ENCODE assay signal across 21 cellular contexts in the genomic region with DNA sequence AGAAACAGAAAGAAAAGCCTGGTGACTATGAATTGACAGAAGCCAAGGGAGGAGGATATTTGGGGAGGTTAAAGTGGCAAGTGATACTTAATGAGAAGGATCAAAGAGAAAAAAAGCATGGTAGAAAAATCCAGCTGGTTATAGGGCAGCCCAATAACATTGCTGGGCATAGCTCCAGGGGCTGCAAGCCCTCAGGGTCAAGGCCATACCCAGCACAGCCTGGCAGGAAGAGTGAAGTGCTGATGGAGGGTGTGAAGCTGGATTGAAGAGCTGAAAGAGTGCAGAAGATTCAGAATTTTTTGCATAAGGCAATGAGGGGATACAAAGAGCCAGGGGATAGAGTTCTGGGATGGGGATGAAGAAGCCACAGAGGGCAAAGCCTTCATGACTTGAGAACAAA. TPM values are rescaled to one million over a fixed set of nuclear protein-coding genes. Genes with fewer than 3 reads are reported as not detected.
DNase-seq lines count a peak whose midpoint lies in the region; ATAC-seq and TF ChIP-seq lines count a peak whose summit lies in the region.
"Had no signal": no experiment of that assay in that cellular context is flagged by ENCODE, and none has a peak within 500 bp of the region (broad histone marks: within the 10 kb centered on the region; RNA-seq: fewer than 3 reads in every experiment).

No MANE protein-coding gene starts in this region.

- H3K27ac Mint-ChIP-seq in activated CD4-positive, alpha-beta memory T cell treated with anti-CD3 and anti-CD28 coated beads for 36 hours = peak overlapping the region; percentile 73
- H3K27ac Mint-ChIP-seq in activated CD4-positive, alpha-beta memory T cell treated with anti-CD3 and anti-CD28 coated beads, Interleukin-2, amount 10 ng/mL, durations not matched to agents 7 days and 5 days = no peak overlapping the region
- H3K27ac Mint-ChIP-seq in activated T-helper 2 cell treated with anti-CD3 and anti-CD28 coated beads, Interferon-gamma antibody, Interleukin-2, Interleukin-4, amounts not matched to agents 10 μg/mL and 5 μg/mL and 100 μg/mL, durations not matched to agents 14 hours and 24 hours and 36 hours = peak overlapping the region; percentile 65
- peak overlapping the region; percentile 9 for H3K27ac Mint-ChIP-seq in nephron progenitor cell
- H3K27ac Mint-ChIP-seq: B cell, CD14-positive monocyte had no signal

- CTCF ChIA-PET in activated CD4-positive, alpha-beta memory T cell treated with anti-CD3 and anti-CD28 coated beads for 36 hours (lab: Charles Lee) = interaction anchor here (1.0 to 1.3 kb wide), 3 partner anchors 9 to 120 kb away, joined by 3 to 5 read pairs (median 4); no protein-coding TSS in a partner anchor
- CTCF ChIA-PET in activated CD4-positive, alpha-beta memory T cell treated with anti-CD3 and anti-CD28 coated beads, Interleukin-2, amount 10 ng/mL, durations not matched to agents 7 days and 5 days (lab: Charles Lee) = interaction anchor here (0.9 to 1.6 kb wide), 4 partner anchors 51 to 131 kb away, joined by 3 to 5 read pairs (median 4); no protein-coding TSS in a partner anchor

- peak overlapping the region; percentile 25 for H3K4me3 Mint-ChIP-seq in activated CD4-positive, alpha-beta memory T cell treated with anti-CD3 and anti-CD28 coated beads for 36 hours
- no peak overlapping the region for H3K4me3 Mint-ChIP-seq in activated CD4-positive, alpha-beta memory T cell treated with anti-CD3 and anti-CD28 coated beads, Interleukin-2, amount 10 ng/mL, durations not matched to agents 7 days and 5 days
- no peak overlapping the region for H3K4me3 Mint-ChIP-seq in activated T-helper 2 cell treated with anti-CD3 and anti-CD28 coated beads, Interferon-gamma antibody, Interleukin-2, Interleukin-4, amounts not matched to agents 10 μg/mL and 5 μg/mL and 100 μg/mL, durations not matched to agents 14 hours and 24 hours and 36 hours (ENCODE audit: low read depth)
- H3K4me3 Mint-ChIP-seq in nephron progenitor cell = no peak overlapping the region
- H3K4me3 Mint-ChIP-seq: B cell, CD14-positive monocyte, IgD-negative memory B cell had no signal

- H3K27ac ChIP-seq in left ventricle myocardium inferior (replicated peaks) = no peak overlapping the region
- H3K27ac ChIP-seq: A549, RWPE1 had no signal

- H3K4me1 Mint-ChIP-seq in activated CD4-positive, alpha-beta memory T cell treated with anti-CD3 and anti-CD28 coated beads for 36 hours (ENCODE audit: low read depth) = peaks cover 75% of the 10 kb centered on the region
- peaks cover 52% of the 10 kb centered on the region for H3K4me1 Mint-ChIP-seq in activated CD4-positive, alpha-beta memory T cell treated with anti-CD3 and anti-CD28 coated beads, Interleukin-2, amount 10 ng/mL, durations not matched to agents 7 days and 5 days
- peaks cover 69% of the 10 kb centered on the region for H3K4me1 Mint-ChIP-seq in activated T-helper 2 cell treated with anti-CD3 and anti-CD28 coated beads, Interferon-gamma antibody, Interleukin-2, Interleukin-4, amounts not matched to agents 10 μg/mL and 5 μg/mL and 100 μg/mL, durations not matched to agents 14 hours and 24 hours and 36 hours (ENCODE audit: low read depth)
- peaks cover 10% of the 10 kb centered on the region for H3K4me1 Mint-ChIP-seq in nephron progenitor cell

- intact Hi-C loops in activated CD4-positive, alpha-beta memory T cell treated with anti-CD3 and anti-CD28 coated beads for 36 hours (cut with micrococcal nuclease) = loop anchor here (2.0 kb wide), 1 partner anchor 14 kb away; no protein-coding TSS in a partner anchor
- intact Hi-C loops in Right ventricle myocardium inferior (cut with DNase I) = no loop called here
- intact Hi-C loops in left ventricle myocardium inferior (cut with micrococcal nuclease) = loop anchor here (10.0 kb wide), 1 partner anchor 48 kb away; no protein-coding TSS in a partner anchor
- intact Hi-C loops in activated T-helper 2 cell treated with anti-CD3 and anti-CD28 coated beads, Interferon-gamma antibody, Interleukin-2, Interleukin-4, amounts not matched to agents 10 μg/mL and 5 μg/mL and 100 μg/mL, durations not matched to agents 14 hours and 24 hours and 36 hours (cut with micrococcal nuclease) = no loop called here

- no peaks in the 10 kb centered on the region for H3K9me3 Mint-ChIP-seq in activated CD4-positive, alpha-beta memory T cell treated with anti-CD3 and anti-CD28 coated beads for 36 hours
- no peaks in the 10 kb centered on the region for H3K9me3 Mint-ChIP-seq in activated CD4-positive, alpha-beta memory T cell treated with anti-CD3 and anti-CD28 coated beads, Interleukin-2, amount 10 ng/mL, durations not matched to agents 7 days and 5 days
- H3K9me3 Mint-ChIP-seq in activated T-helper 2 cell treated with anti-CD3 and anti-CD28 coated beads, Interferon-gamma antibody, Interleukin-2, Interleukin-4, amounts not matched to agents 10 μg/mL and 5 μg/mL and 100 μg/mL, durations not matched to agents 14 hours and 24 hours and 36 hours = no peaks in the 10 kb centered on the region
- H3K9me3 Mint-ChIP-seq in nephron progenitor cell = no peaks in the 10 kb centered on the region

- no peaks in the 10 kb centered on the region for H3K36me3 ChIP-seq in left ventricle myocardium inferior

- H3K4me1 ChIP-seq in left ventricle myocardium inferior = peaks cover 15% of the 10 kb centered on the region

- no peak overlapping the region for H3K4me3 ChIP-seq in left ventricle myocardium inferior
- H3K4me3 ChIP-seq: A549 had no signal

- no peak for TF ChIP-seq CTCF in left ventricle myocardium inferior (IDR thresholded peaks at IDR 0.05; ENCODE audit: borderline replicate concordance)
- no peak for TF ChIP-seq CTCF in nephron progenitor cell (IDR thresholded peaks at IDR 0.05)

- H3K27me3 Mint-ChIP-seq in activated CD4-positive, alpha-beta memory T cell treated with anti-CD3 and anti-CD28 coated beads for 36 hours = no peaks in the 10 kb centered on the region
- peaks cover 1% of the 10 kb centered on the region for H3K27me3 Mint-ChIP-seq in activated CD4-positive, alpha-beta memory T cell treated with anti-CD3 and anti-CD28 coated beads, Interleukin-2, amount 10 ng/mL, durations not matched to agents 7 days and 5 days
- no peaks in the 10 kb centered on the region for H3K27me3 Mint-ChIP-seq in activated T-helper 2 cell treated with anti-CD3 and anti-CD28 coated beads, Interferon-gamma antibody, Interleukin-2, Interleukin-4, amounts not matched to agents 10 μg/mL and 5 μg/mL and 100 μg/mL, durations not matched to agents 14 hours and 24 hours and 36 hours (ENCODE audit: low read depth)
- H3K27me3 Mint-ChIP-seq in nephron progenitor cell (ENCODE audit: low read depth, poor library complexity) = peaks cover 48% of the 10 kb centered on the region

- H3K27me3 ChIP-seq in left ventricle myocardium inferior (ENCODE audit: low read depth) = no peaks in the 10 kb centered on the region

- ATAC-seq in Right ventricle myocardium inferior (peak; percentile 45), HG03025 (IDR thresholded peaks at IDR 0.05; ENCODE audit: low FRiP score, unreplicated experiment) (no peak)
- ATAC-seq: A549 had no signal

- POLR2A ChIA-PET in activated CD4-positive, alpha-beta memory T cell treated with anti-CD3 and anti-CD28 coated beads for 36 hours (lab: Charles Lee) = interaction anchor here (0.7 to 1.0 kb wide), 2 partner anchors 10 to 28 kb away, joined by 3 read pairs; no protein-coding TSS in a partner anchor
- POLR2A ChIA-PET in activated CD4-positive, alpha-beta memory T cell treated with anti-CD3 and anti-CD28 coated beads, Interleukin-2, amount 10 ng/mL, durations not matched to agents 7 days and 5 days (lab: Charles Lee) = no interaction called here

- DNase-seq in activated CD4-positive, alpha-beta memory T cell treated with anti-CD3 and anti-CD28 coated beads for 36 hours = no peak
- no peak for DNase-seq in activated CD4-positive, alpha-beta memory T cell treated with anti-CD3 and anti-CD28 coated beads, Interleukin-2, amount 10 ng/mL, durations not matched to agents 7 days and 5 days
- no peak for DNase-seq in Right ventricle myocardium inferior (ENCODE audit: missing footprints)
- no peak for DNase-seq in left ventricle myocardium inferior
- no peak for DNase-seq in activated T-helper 2 cell treated with anti-CD3 and anti-CD28 coated beads, Interferon-gamma antibody, Interleukin-2, Interleukin-4, amounts not matched to agents 10 μg/mL and 5 μg/mL and 100 μg/mL, durations not matched to agents 14 hours and 24 hours and 36 hours (ENCODE audit: low spot score)
- DNase-seq in nephron progenitor cell = no peak
- DNase-seq: EL; GF-D8; NCI-H1105; NCI-H146; NCI-H2029; NCI-H2227 treated with DMSO at 0.1 percent for 48 hours; NCI-H510A; NK-92 treated with Interleukin-12 subunit alpha and Interleukin-12 subunit beta, amount 100 ng/mL, for 24 hours had no signal

- H3K9me3 ChIP-seq in left ventricle myocardium inferior (replicated peaks) = no peaks in the 10 kb centered on the region
- H3K9me3 ChIP-seq: A549 had no signal

- no peaks in the 10 kb centered on the region for H3K36me3 Mint-ChIP-seq in activated CD4-positive, alpha-beta memory T cell treated with anti-CD3 and anti-CD28 coated beads for 36 hours
- no peaks in the 10 kb centered on the region for H3K36me3 Mint-ChIP-seq in activated CD4-positive, alpha-beta memory T cell treated with anti-CD3 and anti-CD28 coated beads, Interleukin-2, amount 10 ng/mL, durations not matched to agents 7 days and 5 days (ENCODE audit: low read depth)
- H3K36me3 Mint-ChIP-seq in activated T-helper 2 cell treated with anti-CD3 and anti-CD28 coated beads, Interferon-gamma antibody, Interleukin-2, Interleukin-4, amounts not matched to agents 10 μg/mL and 5 μg/mL and 100 μg/mL, durations not matched to agents 14 hours and 24 hours and 36 hours (ENCODE audit: low read depth) = peaks cover 31% of the 10 kb centered on the region
- H3K36me3 Mint-ChIP-seq in nephron progenitor cell (ENCODE audit: low read depth) = no peaks in the 10 kb centered on the region

RNA-seq across cellular contexts. Expression of a gene that starts 8.0 kb away (rescaled TPM):
- total RNA-seq in activated CD4-positive, alpha-beta memory T cell treated with anti-CD3 and anti-CD28 coated beads for 36 hours = 10 to 100 TPM; 22.4 to 23.9 TPM
- total RNA-seq in activated CD4-positive, alpha-beta memory T cell treated with anti-CD3 and anti-CD28 coated beads, Interleukin-2, amount 10 ng/mL, durations not matched to agents 7 days and 5 days = 10 to 100 TPM in 1 of 2 experiments, 1 to 10 TPM in 1; 8.7 to 11.4 TPM
- total RNA-seq in Right ventricle myocardium inferior (4.3 TPM), left ventricle myocardium inferior (4.1 TPM)
- total RNA-seq in activated T-helper 2 cell treated with anti-CD3 and anti-CD28 coated beads, Interferon-gamma antibody, Interleukin-2, Interleukin-4, amounts not matched to agents 10 μg/mL and 5 μg/mL and 100 μg/mL, durations not matched to agents 14 hours and 24 hours and 36 hours = 8.2 and 8.6 TPM in 2 replicates
- total RNA-seq: B cell, H1 had no signal

RNA-seq across cellular contexts. Expression of a gene that starts 21.5 kb away (rescaled TPM):
- 10 to 100 TPM; 92.7 to 93.1 TPM for total RNA-seq in activated CD4-positive, alpha-beta memory T cell treated with anti-CD3 and anti-CD28 coated beads for 36 hours
- total RNA-seq in activated CD4-positive, alpha-beta memory T cell treated with anti-CD3 and anti-CD28 coated beads, Interleukin-2, amount 10 ng/mL, durations not matched to agents 7 days and 5 days = 1 to 10 TPM; 7.3 to 7.6 TPM
- total RNA-seq in Right ventricle myocardium inferior = 460 TPM
- 307 TPM for total RNA-seq in left ventricle myocardium inferior
- total RNA-seq in activated T-helper 2 cell treated with anti-CD3 and anti-CD28 coated beads, Interferon-gamma antibody, Interleukin-2, Interleukin-4, amounts not matched to agents 10 μg/mL and 5 μg/mL and 100 μg/mL, durations not matched to agents 14 hours and 24 hours and 36 hours = 49.3 and 49.4 TPM in 2 replicates
- total RNA-seq: B cell had no signal

RNA-seq across cellular contexts. Expression of a gene that starts 44.4 kb away (rescaled TPM):
- total RNA-seq in activated CD4-positive, alpha-beta memory T cell treated with anti-CD3 and anti-CD28 coated beads for 36 hours = 10 to 100 TPM; 14.6 to 14.7 TPM
- 1 to 10 TPM; 4.2 to 4.4 TPM for total RNA-seq in activated CD4-positive, alpha-beta memory T cell treated with anti-CD3 and anti-CD28 coated beads, Interleukin-2, amount 10 ng/mL, durations not matched to agents 7 days and 5 days
- total RNA-seq in Right ventricle myocardium inferior (5.9 TPM), left ventricle myocardium inferior (6.5 TPM)
- total RNA-seq in activated T-helper 2 cell treated with anti-CD3 and anti-CD28 coated beads, Interferon-gamma antibody, Interleukin-2, Interleukin-4, amounts not matched to agents 10 μg/mL and 5 μg/mL and 100 μg/mL, durations not matched to agents 14 hours and 24 hours and 36 hours = 11.3 and 11.5 TPM in 2 replicates

RNA-seq across cellular contexts. Expression of a gene that starts 59.2 kb away (rescaled TPM):
- 100 to 1,000 TPM; 212 to 217 TPM for total RNA-seq in activated CD4-positive, alpha-beta memory T cell treated with anti-CD3 and anti-CD28 coated beads for 36 hours
- 100 to 1,000 TPM; 421 to 422 TPM for total RNA-seq in activated CD4-positive, alpha-beta memory T cell treated with anti-CD3 and anti-CD28 coated beads, Interleukin-2, amount 10 ng/mL, durations not matched to agents 7 days and 5 days
- total RNA-seq in Right ventricle myocardium inferior (1.7 TPM), left ventricle myocardium inferior (1.2 TPM)
- 386 and 390 TPM in 2 replicates for total RNA-seq in activated T-helper 2 cell treated with anti-CD3 and anti-CD28 coated beads, Interferon-gamma antibody, Interleukin-2, Interleukin-4, amounts not matched to agents 10 μg/mL and 5 μg/mL and 100 μg/mL, durations not matched to agents 14 hours and 24 hours and 36 hours
- total RNA-seq: H1 had no signal

Comparison
In these comparisons a context has a peak if more than half of its experiments do, and no peak if none do; other contexts are left out.
1. intact Hi-C loops: an anchor here in activated CD4-positive, alpha-beta memory T cell treated with anti-CD3 and anti-CD28 coated beads for 36 hours (2.0 kb wide) and left ventricle myocardium inferior (10.0 kb wide); none called in Right ventricle myocardium inferior and activated T-helper 2 cell treated with anti-CD3 and anti-CD28 coated beads, Interferon-gamma antibody, Interleukin-2, Interleukin-4, amounts not matched to agents 10 μg/mL and 5 μg/mL and 100 μg/mL, durations not matched to agents 14 hours and 24 hours and 36 hours.